8 cellular contexts compared by ENCODE assay signal in the genomic region with DNA sequence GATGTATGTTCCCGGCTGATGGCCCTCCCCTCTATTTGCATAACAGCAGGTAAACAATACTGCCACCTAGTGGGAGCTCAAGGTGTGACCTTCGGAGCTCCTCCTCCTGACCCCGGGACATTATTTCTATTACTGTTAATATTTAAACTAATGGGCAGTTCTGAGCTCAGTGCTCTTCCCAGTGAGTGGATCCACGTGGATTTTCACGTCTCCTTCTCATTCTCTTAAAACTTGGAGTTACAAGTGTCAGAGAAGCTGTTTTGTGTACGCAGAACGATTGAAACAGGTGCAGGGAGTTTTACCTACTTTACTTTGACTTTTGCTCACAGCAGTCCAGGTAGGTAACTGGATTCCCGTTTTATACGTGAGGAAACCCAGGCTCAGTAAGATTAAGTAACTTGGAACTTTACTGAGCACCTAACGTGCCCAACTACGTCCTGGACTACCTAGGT.
DNase-seq lines count a peak whose midpoint lies in the region; ATAC-seq and TF ChIP-seq lines count a peak whose summit lies in the region.

No MANE protein-coding gene starts in this region.

- intact Hi-C loops in aorta (cut with DNase I) = loop anchor here (2.0 kb wide), 2 partner anchors 136 to 158 kb away; no protein-coding TSS in a partner anchor

- H3K9me3 ChIP-seq in aorta (ENCODE audit: control insufficient read depth, low read length) = no peaks in the 10 kb centered on the region

- H3K9me3 Mint-ChIP-seq in HFFc6 = no peaks in the 10 kb centered on the region
- H3K9me3 Mint-ChIP-seq in progenitor cell of endocrine pancreas (ENCODE audit: low read depth) = no peaks in the 10 kb centered on the region

- peak; percentile 90 for TF ChIP-seq CTCF in HFFc6 (IDR thresholded peaks at IDR 0.05)
- peak; percentile 88 for TF ChIP-seq CTCF in foreskin keratinocyte (conservative IDR thresholded peaks at IDR 0.05)
- peak; percentile 45 for TF ChIP-seq CTCF in progenitor cell of endocrine pancreas (IDR thresholded peaks at IDR 0.05; ENCODE audit: unreplicated experiment)

- H3K4me1 ChIP-seq in foreskin keratinocyte (no peaks in the 10 kb centered on the region), aorta (ENCODE audit: control insufficient read depth in 1 of 2, insufficient read depth in 2 of 2, low read length in 2 of 2) (no peaks in the 10 kb centered on the region)

- H3K4me3 ChIP-seq in aorta (ENCODE audit: low read length in 2 of 2) = no peak overlapping the region

- H3K36me3 Mint-ChIP-seq in HFFc6 (ENCODE audit: low read depth) (no peaks in the 10 kb centered on the region), progenitor cell of endocrine pancreas (ENCODE audit: insufficient read depth) (no peaks in the 10 kb centered on the region)

- H3K27ac Mint-ChIP-seq in HFFc6 = no peak overlapping the region
- H3K27ac Mint-ChIP-seq in progenitor cell of endocrine pancreas = no peak overlapping the region

- DNase-seq in CMK (ENCODE audit: low read depth) = peak; percentile 33
- peak; percentile 40 for DNase-seq in HFFc6
- DNase-seq in RKO (ENCODE audit: low spot score) = peak; percentile 61
- peak; percentile 35 for DNase-seq in activated T-helper 1 cell treated with Interleukin-2 at 50 U/mL for 16 hours (ENCODE audit: low read depth)
- peak in 1 of 2 donors; percentile 33 for DNase-seq in foreskin keratinocyte
- no peak for DNase-seq in progenitor cell of endocrine pancreas (ENCODE audit: low spot score, unreplicated experiment)
- DNase-seq in aorta = peak in 1 of 2 donors; percentile 72
- DNase-seq in NCI-H128 (lab: John Stamatoyannopoulos, UW; ENCODE audit: unreplicated experiment) = no peak

- H3K4me3 Mint-ChIP-seq in HFFc6 (no peak overlapping the region), progenitor cell of endocrine pancreas (ENCODE audit: low read depth) (no peak overlapping the region)

- H3K27ac ChIP-seq in foreskin keratinocyte = no peak overlapping the region
- H3K27ac ChIP-seq in aorta (ENCODE audit: low read depth in 1 of 2, low read length in 2 of 2) = no peak overlapping the region

- H3K27me3 Mint-ChIP-seq in HFFc6 (ENCODE audit: insufficient read depth) (no peaks in the 10 kb centered on the region; the same call in 1 of the 2 replicates), progenitor cell of endocrine pancreas (peaks cover 2% of the 10 kb centered on the region)

- H3K4me1 Mint-ChIP-seq in HFFc6 (ENCODE audit: low read depth) (peaks cover 33% of the 10 kb centered on the region), progenitor cell of endocrine pancreas (ENCODE audit: low read depth) (no peaks in the 10 kb centered on the region)

- 62 to 68% methylated on average over 11 of the region's 11 CpGs for whole genome bisulfite sequencing in aorta, 2 donors

- H3K36me3 ChIP-seq in aorta (ENCODE audit: control insufficient read depth in 1 of 2, insufficient read depth in 2 of 2, low read length in 1 of 2) = no peaks in the 10 kb centered on the region

- ATAC-seq in foreskin keratinocyte (peak; percentile 80), aorta (ENCODE audit: low FRiP score) (peak; percentile 72)

- H3K27me3 ChIP-seq in foreskin keratinocyte = no peaks in the 10 kb centered on the region
- no peaks in the 10 kb centered on the region for H3K27me3 ChIP-seq in aorta (ENCODE audit: control insufficient read depth in 1 of 2, insufficient read depth in 2 of 2, low read length in 1 of 2)

Comparison
In these comparisons a context has a peak if more than half of its experiments do, and no peak if none do; other contexts are left out.
1. DNase-seq: peak in CMK (single experiment), HFFc6 (single experiment), RKO (single experiment) and activated T-helper 1 cell treated with Interleukin-2 at 50 U/mL for 16 hours (single experiment); none in progenitor cell of endocrine pancreas (single experiment) and NCI-H128 (single experiment).
2. Peak in every context shown above with its lines, with median percentiles within 50 percentile points of each other: CTCF ChIP-seq.